In the genomic region with DNA sequence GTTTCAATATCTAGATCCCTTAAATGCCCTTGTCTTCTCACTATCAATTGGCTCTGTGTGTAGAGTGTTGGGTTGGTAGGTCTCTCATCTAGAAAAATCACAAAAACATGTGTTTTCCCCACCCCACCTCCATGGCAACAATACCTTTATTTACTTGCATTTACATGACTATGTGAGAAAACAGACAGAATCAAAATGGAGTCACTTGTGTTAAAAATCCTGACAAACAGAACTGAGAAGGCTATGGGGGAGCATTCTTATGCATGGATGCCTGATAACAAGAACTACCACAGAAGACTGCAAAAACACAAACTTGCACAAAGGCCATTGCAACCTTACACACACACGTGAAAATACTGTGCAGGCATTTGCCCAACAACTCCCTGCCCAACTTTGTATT, we compare ENCODE assay signal across 20 cellular contexts.
DNase-seq lines count a peak whose midpoint lies in the region; ATAC-seq, FAIRE-seq and TF ChIP-seq lines count a peak whose summit lies in the region.
"Had no signal": no experiment of that assay in that cellular context is flagged by ENCODE, and none has a peak within 500 bp of the region (broad histone marks: within the 10 kb centered on the region; RNA-seq: fewer than 3 reads in every experiment).

No MANE protein-coding gene starts in this region.

- no peak overlapping the region for H3K23ac ChIP-seq in H1 (ENCODE audit: insufficient read length)

- H3K79me2 ChIP-seq in GM23338 (replicated peaks; ENCODE audit: insufficient read depth) (no peaks in the 10 kb centered on the region), H1 (ENCODE audit: control insufficient read depth in 1 of 2, insufficient read depth in 2 of 2, low read length in 2 of 2) (no peaks in the 10 kb centered on the region)

- TF ChIP-seq RAD21 in H1 (IDR thresholded peaks at IDR 0.05 in 1 of 2, conservative IDR thresholded peaks at IDR 0.05 in 1 of 2; ENCODE audit: low read depth in 2 of 2, low read length in 2 of 2): no peak

- H2BK120ac ChIP-seq in H1 (replicated peaks; ENCODE audit: low read depth, low read length): no peak overlapping the region

- FAIRE-seq in H1 (lab: Jason Lieb, UNC): no peak
- FAIRE-seq: A204.1, G401.6, GM12892 had no signal

- H3K36me3 ChIP-seq in GM23338 (ENCODE audit: insufficient read depth) (no peaks in the 10 kb centered on the region), HUES6 (ENCODE audit: control insufficient read depth, insufficient read depth, low read length) (no peaks in the 10 kb centered on the region), H1 (ENCODE audit: control insufficient read depth in 2 of 4, insufficient read depth in 4 of 4, low read length in 3 of 4) (no peaks in the 10 kb centered on the region), esophagus squamous epithelium (no peaks in the 10 kb centered on the region)
- H3K36me3 ChIP-seq: BLaER1, HAP-1 had no signal

- H3K4me3 ChIP-seq in GM23338 (no peak overlapping the region), HUES6 (ENCODE audit: low read depth, low read length) (no peak overlapping the region), H1 (ENCODE audit: extremely low read depth in 1 of 4, insufficient read depth in 2 of 4, low read depth in 3 of 4, low read length in 4 of 4) (no peak overlapping the region), coronary artery (no peak overlapping the region), esophagus squamous epithelium (no peak overlapping the region)
- H3K4me3 ChIP-seq: BLaER1, HAP-1 had no signal

- no peaks in the 10 kb centered on the region for H3K9me2 ChIP-seq in GM23338 (ENCODE audit: insufficient read depth)

- no peak overlapping the region for H3K4ac ChIP-seq in H1 (replicated peaks; ENCODE audit: insufficient read length, low read depth, low read length)

- no peak overlapping the region for H2AK5ac ChIP-seq in H1 (ENCODE audit: low read depth, low read length)

- DNase-seq in GM23338 (ENCODE audit: low spot score) (peak; percentile 41), H1 (ENCODE audit: low read depth in 1 of 2, low spot score in 2 of 2) (no peak), coronary artery (ENCODE audit: low spot score) (no peak), NCI-H2081 treated with DMSO at 0.1 percent for 48 hours (lab: John Stamatoyannopoulos, UW) (no peak), esophagus squamous epithelium (lab: John Stamatoyannopoulos, UW) (no peak)
- DNase-seq: Caco-2; CD4-positive, CD25-positive, alpha-beta regulatory T cell; CD8-positive, alpha-beta T cell; DMS153; DND-41; HFFc6 had no signal

- H3K18ac ChIP-seq in H1 (ENCODE audit: extremely low read depth, low read length): no peak overlapping the region

- POLR2A ChIA-PET in H1 (lab: Charles Lee; ENCODE audit: partially characterized antibody): no interaction called here

- ATAC-seq in GM23338: peak; percentile 62
- ATAC-seq: CD8-positive, alpha-beta T cell had no signal

- no peak overlapping the region for H3K4me3 Mint-ChIP-seq in GM23338
- H3K4me3 Mint-ChIP-seq: B cell; CD4-positive, CD25-positive, alpha-beta regulatory T cell; CD8-positive, alpha-beta T cell; HFFc6 had no signal

- no peak overlapping the region for H3K14ac ChIP-seq in H1 (ENCODE audit: insufficient read length)

- H4K5ac ChIP-seq in H1 (ENCODE audit: insufficient read length, low read depth, low read length): peak overlapping the region; percentile 15

- H3K9me3 Mint-ChIP-seq in GM23338: no peaks in the 10 kb centered on the region; the same call in 2 of the 3 replicates

- H3K79me1 ChIP-seq in H1 (ENCODE audit: low read depth, low read length): no peaks in the 10 kb centered on the region

- no peaks in the 10 kb centered on the region for H3K9me3 ChIP-seq in HUES6 (ENCODE audit: control insufficient read depth, insufficient read depth, low read depth, low read length)
- no peaks in the 10 kb centered on the region for H3K9me3 ChIP-seq in H1 (ENCODE audit: insufficient read depth in 2 of 2, low read depth in 1 of 2, low read length in 1 of 2)
- H3K9me3 ChIP-seq in esophagus squamous epithelium: no peaks in the 10 kb centered on the region
- H3K9me3 ChIP-seq: BLaER1, Caco-2, HAP-1 had no signal

- CTCF ChIA-PET in H1 (lab: Charles Lee; ENCODE audit: partially characterized antibody): no interaction called here

- H4K20me1 ChIP-seq in GM23338 (replicated peaks; ENCODE audit: insufficient read depth) (no peaks in the 10 kb centered on the region), H1 (replicated peaks in 1 of 2; ENCODE audit: control insufficient read depth in 1 of 2, insufficient read depth in 2 of 2, low read length in 2 of 2) (no peaks in the 10 kb centered on the region)
- H4K20me1 ChIP-seq: BLaER1 had no signal

- peaks cover 18% of the 10 kb centered on the region for H3K4me1 Mint-ChIP-seq in GM23338
- H3K4me1 Mint-ChIP-seq: B cell; CD4-positive, CD25-positive, alpha-beta regulatory T cell had no signal

- no peak for TF ChIP-seq CTCF in GM23338 (conservative IDR thresholded peaks at IDR 0.05; ENCODE audit: low read depth in 2 of 2)
- no peak for TF ChIP-seq CTCF in H1 (IDR thresholded peaks at IDR 0.05; ENCODE audit: control extremely low read depth in 1 of 3, insufficient read depth in 1 of 3, low read depth in 1 of 3, low read length in 3 of 3)
- no peak for TF ChIP-seq CTCF in coronary artery (IDR thresholded peaks at IDR 0.05)
- no peak for TF ChIP-seq CTCF in esophagus squamous epithelium (IDR thresholded peaks at IDR 0.05)

- intact Hi-C loops in esophagus squamous epithelium (cut with DNase I): no loop called here

- peak overlapping the region; percentile 24; the same call in 1 of the 2 replicates for H3K4me2 ChIP-seq in GM23338
- H3K4me2 ChIP-seq in H1 (ENCODE audit: insufficient read depth in 1 of 2, low read depth in 2 of 2, low read length in 2 of 2): peak overlapping the region in 1 of 2 experiments; percentile 24; a peak in 3 of 4 replicates
- H3K4me2 ChIP-seq: BLaER1 had no signal

- H3K27ac Mint-ChIP-seq in GM23338: peak overlapping the region; percentile 9; the same call in 1 of the 2 replicates
- H3K27ac Mint-ChIP-seq: B cell; CD4-positive, CD25-positive, alpha-beta regulatory T cell; CD8-positive, alpha-beta T cell; HFFc6 had no signal

- H3K56ac ChIP-seq in H1 (replicated peaks; ENCODE audit: insufficient read length, low read depth, low read length): no peak overlapping the region

- TF ChIP-seq EP300 in H1 (IDR thresholded peaks at IDR 0.05; ENCODE audit: borderline replicate concordance in 1 of 2, low read depth in 2 of 2, low read length in 2 of 2): no peak

- H3K27me3 ChIP-seq in GM23338 (ENCODE audit: insufficient read depth) (no peaks in the 10 kb centered on the region), HUES6 (ENCODE audit: control insufficient read depth, insufficient read depth, low read length) (no peaks in the 10 kb centered on the region), H1 (replicated peaks in 1 of 4; ENCODE audit: control insufficient read depth in 3 of 4, extremely low read depth in 1 of 4, insufficient read depth in 3 of 4, low read length in 3 of 4) (no peaks in the 10 kb centered on the region), esophagus squamous epithelium (no peaks in the 10 kb centered on the region)
- H3K27me3 ChIP-seq: BLaER1 had no signal

- no peaks in the 10 kb centered on the region for H3K23me2 ChIP-seq in H1 (ENCODE audit: low read depth, low read length)

- H3K36me3 Mint-ChIP-seq in GM23338 (ENCODE audit: low read depth): peaks cover 3% of the 10 kb centered on the region; the same call in 1 of the 3 replicates
- H3K36me3 Mint-ChIP-seq: CD4-positive, CD25-positive, alpha-beta regulatory T cell; CD8-positive, alpha-beta T cell had no signal

- H2AFZ ChIP-seq in GM23338 (peak overlapping the region; percentile 87; the same call in 1 of the 2 replicates), H1 (ENCODE audit: low read length) (no peak overlapping the region)

- no peaks in the 10 kb centered on the region for H3K27me3 Mint-ChIP-seq in GM23338 (ENCODE audit: insufficient read depth, low read depth, poor library complexity)
- H3K27me3 Mint-ChIP-seq: B cell; CD4-positive, CD25-positive, alpha-beta regulatory T cell had no signal

- no peak overlapping the region for H4K91ac ChIP-seq in H1 (replicated peaks; ENCODE audit: insufficient read length, low read length)

- no peaks in the 10 kb centered on the region for H3F3A ChIP-seq in GM23338 (replicated peaks; ENCODE audit: low read depth)

- peaks cover 12% of the 10 kb centered on the region for H3K4me1 ChIP-seq in GM23338 (ENCODE audit: insufficient read depth)
- peaks cover 14% of the 10 kb centered on the region; the same call in 1 of the 2 replicates for H3K4me1 ChIP-seq in HUES6 (ENCODE audit: control insufficient read depth, insufficient read depth, low read length)
- peaks cover 0 to 6% (median 2%) of the 10 kb centered on the region in 4 experiments; a peak in 2 of 7 replicates for H3K4me1 ChIP-seq in H1 (replicated peaks in 1 of 4; ENCODE audit: control insufficient read depth in 3 of 4, insufficient read depth in 4 of 4, low read length in 3 of 4)
- H3K4me1 ChIP-seq in esophagus squamous epithelium: no peaks in the 10 kb centered on the region
- H3K4me1 ChIP-seq: BLaER1, Caco-2, HAP-1 had no signal

- H2BK5ac ChIP-seq in H1 (ENCODE audit: low read depth, low read length): no peak overlapping the region

- H3K27ac ChIP-seq in GM23338 (ENCODE audit: low read depth): no peak overlapping the region
- H3K27ac ChIP-seq in HUES6 (ENCODE audit: low read depth, low read length): peak overlapping the region; percentile 53; the same call in 1 of the 2 replicates
- no peak overlapping the region for H3K27ac ChIP-seq in H1 (ENCODE audit: low read depth, low read length)
- no peak overlapping the region for H3K27ac ChIP-seq in coronary artery
- no peak overlapping the region for H3K27ac ChIP-seq in esophagus squamous epithelium
- H3K27ac ChIP-seq: 22Rv1, BLaER1, C4-2B had no signal

- no peak overlapping the region for H3K9ac ChIP-seq in HUES6 (ENCODE audit: low read length)
- H3K9ac ChIP-seq in H1 (replicated peaks in 1 of 4; ENCODE audit: extremely low read depth in 1 of 4, low read depth in 3 of 4, low read length in 3 of 4): no peak overlapping the region
- H3K9ac ChIP-seq: BLaER1 had no signal

- H2BK12ac ChIP-seq in H1 (ENCODE audit: low read depth, low read length): no peak overlapping the region

- H2BK20ac ChIP-seq in H1 (ENCODE audit: low read length): no peak overlapping the region

- no peak overlapping the region for H4K8ac ChIP-seq in H1 (ENCODE audit: extremely low read depth, insufficient read depth, low read length)

- 41% methylated on average over 1 of the region's 1 CpG; no CpG with 5 or more reads in 1 of the 2 experiments for WGBS in H1 (ENCODE audit: extremely low coverage in 1 of 2, insufficient coverage in 1 of 2, insufficient read length in 1 of 2, insufficient replicate concordance in 2 of 2, low coverage in 1 of 2, low lambda C conversion rate in 2 of 2, missing lambda C conversion rate in 1 of 2), 2 experiments
- WGBS in esophagus squamous epithelium, 2 donors: 73 to 80% methylated on average over 1 of the region's 1 CpG

- TF ChIP-seq POLR2A in H1 (IDR thresholded peaks at IDR 0.05; ENCODE audit: control extremely low read depth in 1 of 2, low read depth in 2 of 2, low read length in 2 of 2) (no peak), esophagus squamous epithelium (IDR thresholded peaks at IDR 0.05) (no peak)

- H2BK15ac ChIP-seq in H1 (ENCODE audit: low read length): no peak overlapping the region

TF ChIP-seq in GM23338, 12 proteins besides CTCF, POLR2A, EP300 and RAD21 (continues in another document):
- TF ChIP-seq STAT1 (IDR thresholded peaks at IDR 0.05; ENCODE audit: unreplicated experiment): no peak

TF ChIP-seq in H1, 55 proteins besides CTCF, POLR2A, EP300 and RAD21 (continues in another document):
- TF ChIP-seq KDM1A (IDR thresholded peaks at IDR 0.05; ENCODE audit: borderline replicate concordance, low read length): no peak
